1 cellular context compared by ENCODE assay signal in genomic region chr16:88491560-88492310, GRCh38.
TF ChIP-seq lines count a peak whose summit lies in the region.

No MANE protein-coding gene starts in this region.

TF ChIP-seq in K562, 482 proteins besides CTCF, POLR2A, EP300 and RAD21 (continued from another document and continues in another):
- TF ChIP-seq MGA (IDR thresholded peaks at IDR 0.05) (no peak), MIER1 (IDR thresholded peaks at IDR 0.05; ENCODE audit: low read depth) (peak; percentile 74), ZNF584 (CRISPR knock-in tag; IDR thresholded peaks at IDR 0.05; ENCODE audit: low read depth) (peak; percentile 96; the same call in 1 of the 2 replicates), NONO (IDR thresholded peaks at IDR 0.05; ENCODE audit: low read depth in 2 of 2, low read length in 1 of 2) (peak in 1 of 2 experiments; percentile 88; a peak in 2 of 4 replicates), ZBTB7A (IDR thresholded peaks at IDR 0.05; ENCODE audit: borderline replicate concordance, control insufficient read depth, low read depth, low read length) (no peak; the same call in 1 of the 2 replicates), KLF13 (tag; IDR thresholded peaks at IDR 0.05; ENCODE audit: borderline replicate concordance, low read depth) (peak; percentile 83; the same call in 1 of the 2 replicates), POLR2AphosphoS5 (IDR thresholded peaks at IDR 0.05; ENCODE audit: control insufficient read depth, insufficient read depth, low read depth, low read length) (peak; percentile 95), MBD1 (CRISPR knock-in tag; IDR thresholded peaks at IDR 0.05) (no peak), CHCHD3 (CRISPR knock-in tag; IDR thresholded peaks at IDR 0.05) (no peak), ATF4 (CRISPR knock-in tag; IDR thresholded peaks at IDR 0.05) (peak; percentile 84), XRCC3 (IDR thresholded peaks at IDR 0.05) (no peak), SNIP1 (IDR thresholded peaks at IDR 0.05; ENCODE audit: low read depth) (no peak), ZKSCAN1 (IDR thresholded peaks at IDR 0.05; ENCODE audit: low read depth, low read length) (peak; percentile 44; the same call in 1 of the 2 replicates), TAF15 (IDR thresholded peaks at IDR 0.05; ENCODE audit: low read depth, low read length) (no peak), FOXP4 (CRISPR knock-in tag; IDR thresholded peaks at IDR 0.05; ENCODE audit: borderline replicate concordance) (peak; percentile 89; the same call in 1 of the 2 replicates), LARP7 (IDR thresholded peaks at IDR 0.05) (peak; percentile 96), PRMT5 (CRISPR knock-in tag; IDR thresholded peaks at IDR 0.05) (no peak), HINFP (tag; conservative IDR thresholded peaks at IDR 0.05; ENCODE audit: low read depth) (no peak), ZBTB12 (CRISPR knock-in tag; IDR thresholded peaks at IDR 0.05) (peak; percentile 54), ZNF644 (tag; IDR thresholded peaks at IDR 0.05; ENCODE audit: low read depth) (peak; percentile 94), ATF1 (CRISPR knock-in tag; IDR thresholded peaks at IDR 0.05) (no peak), ATF1 (tag; IDR thresholded peaks at IDR 0.05) (peak; percentile 80), RERE (CRISPR knock-in tag; IDR thresholded peaks at IDR 0.05; ENCODE audit: borderline replicate concordance) (0 out of 2 replicates have a peak, but pooled peaks have one; percentile 34), CREM (IDR thresholded peaks at IDR 0.05; ENCODE audit: low read depth) (peak; percentile 89), MYNN (IDR thresholded peaks at IDR 0.05) (peak; percentile 98), MYNN (CRISPR knock-in tag; IDR thresholded peaks at IDR 0.05) (no peak), RBBP5 (IDR thresholded peaks at IDR 0.05; ENCODE audit: borderline replicate concordance, insufficient read depth, low read length, poor library complexity, severe bottlenecking) (peak; percentile 43), ZBTB43 (CRISPR knock-in tag; IDR thresholded peaks at IDR 0.05) (no peak)
